28 cellular contexts compared by ENCODE assay signal in the genomic region with DNA sequence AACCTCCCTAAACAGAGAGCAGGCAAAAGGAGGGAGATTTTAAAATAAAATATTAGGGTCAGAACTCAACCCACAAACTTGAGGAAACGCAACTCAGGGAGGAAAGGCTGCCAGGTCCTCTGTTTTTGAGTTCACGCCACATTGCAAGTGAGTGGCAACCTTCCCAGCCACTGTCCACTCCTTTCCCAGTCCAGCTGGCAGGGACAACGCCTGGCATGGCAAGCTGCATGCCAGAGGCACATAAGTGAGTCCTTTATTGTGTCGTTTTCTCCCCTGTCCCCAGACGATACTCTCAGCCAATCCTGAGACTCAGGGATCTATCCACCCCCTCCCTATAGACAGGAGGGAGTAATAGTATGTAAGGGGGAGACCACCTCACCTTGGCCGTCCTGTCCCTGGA. TPM values are rescaled to one million over a fixed set of nuclear protein-coding genes. Genes with fewer than 3 reads are reported as not detected.
DNase-seq lines count a peak whose midpoint lies in the region; ATAC-seq and TF ChIP-seq lines count a peak whose summit lies in the region.
"Had no signal": no experiment of that assay in that cellular context is flagged by ENCODE, and none has a peak within 500 bp of the region (broad histone marks: within the 10 kb centered on the region; RNA-seq: fewer than 3 reads in every experiment).

No MANE protein-coding gene starts in this region.

- peaks cover 0 to 10% (median 0%) of the 10 kb centered on the region in 12 donors for H3K9me3 ChIP-seq in heart left ventricle
- H3K9me3 ChIP-seq: mucosa of descending colon had no signal

- WGBS in heart left ventricle, 4 donors = 52 to 61% (median 54%) methylated on average over 6 of the region's 6 CpGs

- H3K36me3 Mint-ChIP-seq in activated CD8-positive, alpha-beta T cell treated with anti-CD3 and anti-CD28 coated beads, Interleukin-2, amount 10 ng/mL, durations not matched to agents 7 days and 5 days (ENCODE audit: low read depth) = peaks cover 81% of the 10 kb centered on the region
- peaks cover 50% of the 10 kb centered on the region for H3K36me3 Mint-ChIP-seq in activated CD8-positive, alpha-beta T cell treated with anti-CD3 and anti-CD28 coated beads for 36 hours (ENCODE audit: low read depth)

- H3K27me3 Mint-ChIP-seq in activated CD8-positive, alpha-beta T cell treated with anti-CD3 and anti-CD28 coated beads, Interleukin-2, amount 10 ng/mL, durations not matched to agents 7 days and 5 days (ENCODE audit: low read depth) = no peaks in the 10 kb centered on the region
- H3K27me3 Mint-ChIP-seq in activated CD8-positive, alpha-beta T cell treated with anti-CD3 and anti-CD28 coated beads for 36 hours = no peaks in the 10 kb centered on the region
- H3K27me3 Mint-ChIP-seq: activated CD4-positive, alpha-beta T cell treated with anti-CD3 and anti-CD28 coated beads for 36 hours; CD4-positive, alpha-beta memory T cell; dendritic cell treated with granulocyte-macrophage colony-stimulating factor and Interleukin-4, amounts not matched to agents 40 ng/mL and 50 ng/mL, for 4 days; progenitor cell of endocrine pancreas had no signal

- peaks cover 0 to 23% (median 7%) of the 10 kb centered on the region in 12 donors for H3K4me1 ChIP-seq in heart left ventricle

- peaks cover 9% of the 10 kb centered on the region for H3K9me3 Mint-ChIP-seq in activated CD8-positive, alpha-beta T cell treated with anti-CD3 and anti-CD28 coated beads, Interleukin-2, amount 10 ng/mL, durations not matched to agents 7 days and 5 days (ENCODE audit: insufficient read depth)
- peaks cover 3% of the 10 kb centered on the region for H3K9me3 Mint-ChIP-seq in activated CD8-positive, alpha-beta T cell treated with anti-CD3 and anti-CD28 coated beads for 36 hours
- H3K9me3 Mint-ChIP-seq: dendritic cell treated with granulocyte-macrophage colony-stimulating factor and Interleukin-4, amounts not matched to agents 40 ng/mL and 50 ng/mL, for 4 days had no signal

- ATAC-seq in activated CD8-positive, alpha-beta T cell treated with anti-CD3 and anti-CD28 coated beads, Interleukin-2, amount 10 ng/mL, durations not matched to agents 7 days and 5 days = no peak
- no peak for ATAC-seq in activated CD8-positive, alpha-beta T cell treated with anti-CD3 and anti-CD28 coated beads for 36 hours
- ATAC-seq in heart left ventricle = peak; percentile 84 to 95 (median 93)
- ATAC-seq: activated CD4-positive, alpha-beta T cell treated with anti-CD3 and anti-CD28 coated beads for 36 hours; left colon; mucosa of descending colon had no signal

- intact Hi-C loops in activated CD8-positive, alpha-beta T cell treated with anti-CD3 and anti-CD28 coated beads for 36 hours (cut with micrococcal nuclease) = no loop called here
- intact Hi-C loops in heart left ventricle (cut with DNase I) = no loop called here

- no peak for DNase-seq in activated CD8-positive, alpha-beta T cell treated with anti-CD3 and anti-CD28 coated beads, Interleukin-2, amount 10 ng/mL, durations not matched to agents 7 days and 5 days
- no peak for DNase-seq in activated CD8-positive, alpha-beta T cell treated with anti-CD3 and anti-CD28 coated beads for 36 hours
- DNase-seq in heart left ventricle = peak; percentile 59 to 83 (median 76)
- DNase-seq in medulla oblongata (ENCODE audit: extremely low spot score) = peak; percentile 73
- peak; percentile 28 for DNase-seq in superior temporal gyrus (ENCODE audit: extremely low spot score)
- DNase-seq in activated CD4-positive, alpha-beta T cell treated with anti-CD3 and anti-CD28 coated beads, Interleukin-2, amount 50 U/mL, for 1 hour = no peak
- no peak for DNase-seq in NCI-H1930 (lab: John Stamatoyannopoulos, UW)
- no peak for DNase-seq in stimulated activated CD4-positive, alpha-beta T cell treated with anti-CD3 and anti-CD28 coated beads, Interleukin-15, amount 100 ng/mL, for 24 hours
- DNase-seq: 8988T; activated CD4-positive, alpha-beta T cell treated with anti-CD3 and anti-CD28 coated beads for 36 hours; activated naive CD4-positive, alpha-beta T cell treated with anti-CD3 and anti-CD28 coated beads for 36 hours; activated T-cell treated with anti-CD3 and anti-CD28 coated beads, Interleukin-2, amount 50 U/mL, for 48 hours; amniotic stem cell; CD4-positive, alpha-beta memory T cell; EL; glutamatergic neuron; HFFc6; left colon; mucosa of descending colon; NCI-H146; NCI-H510A treated with DMSO at 0.1 percent for 48 hours; nephron progenitor cell; stimulated activated CD4-positive, alpha-beta T cell treated with anti-CD3 and anti-CD28 coated beads, Interleukin-2, amount 100 ng/mL, for 24 hours had no signal

- H3K4me1 Mint-ChIP-seq in activated CD8-positive, alpha-beta T cell treated with anti-CD3 and anti-CD28 coated beads, Interleukin-2, amount 10 ng/mL, durations not matched to agents 7 days and 5 days (ENCODE audit: low read depth) = peaks cover 9% of the 10 kb centered on the region
- peaks cover 5% of the 10 kb centered on the region for H3K4me1 Mint-ChIP-seq in activated CD8-positive, alpha-beta T cell treated with anti-CD3 and anti-CD28 coated beads for 36 hours (ENCODE audit: low read depth)

- peaks cover 0 to 98% (median 84%) of the 10 kb centered on the region in 9 donors for H3K36me3 ChIP-seq in heart left ventricle

- no peak overlapping the region for H3K4me3 Mint-ChIP-seq in activated CD8-positive, alpha-beta T cell treated with anti-CD3 and anti-CD28 coated beads, Interleukin-2, amount 10 ng/mL, durations not matched to agents 7 days and 5 days
- H3K4me3 Mint-ChIP-seq in activated CD8-positive, alpha-beta T cell treated with anti-CD3 and anti-CD28 coated beads for 36 hours = no peak overlapping the region
- H3K4me3 Mint-ChIP-seq: activated CD4-positive, alpha-beta T cell treated with anti-CD3 and anti-CD28 coated beads for 36 hours; activated naive CD4-positive, alpha-beta T cell treated with anti-CD3 and anti-CD28 coated beads for 36 hours; CD4-positive, alpha-beta memory T cell; dendritic cell treated with granulocyte-macrophage colony-stimulating factor and Interleukin-4, amounts not matched to agents 40 ng/mL and 50 ng/mL, for 4 days; HFFc6; nephron progenitor cell had no signal

- POLR2A ChIA-PET in activated CD8-positive, alpha-beta T cell treated with anti-CD3 and anti-CD28 coated beads, Interleukin-2, amount 10 ng/mL, durations not matched to agents 7 days and 5 days (lab: Charles Lee) = no interaction called here
- POLR2A ChIA-PET in activated CD8-positive, alpha-beta T cell treated with anti-CD3 and anti-CD28 coated beads for 36 hours (lab: Charles Lee) = no interaction called here

- TF ChIP-seq POLR2A in heart left ventricle (IDR thresholded peaks at IDR 0.05) = no peak

- CTCF ChIA-PET in activated CD8-positive, alpha-beta T cell treated with anti-CD3 and anti-CD28 coated beads, Interleukin-2, amount 10 ng/mL, durations not matched to agents 7 days and 5 days (lab: Charles Lee) = no interaction called here
- CTCF ChIA-PET in activated CD8-positive, alpha-beta T cell treated with anti-CD3 and anti-CD28 coated beads for 36 hours (lab: Charles Lee) = no interaction called here

- H3K27ac Mint-ChIP-seq in activated CD8-positive, alpha-beta T cell treated with anti-CD3 and anti-CD28 coated beads, Interleukin-2, amount 10 ng/mL, durations not matched to agents 7 days and 5 days = peak overlapping the region; percentile 26
- no peak overlapping the region for H3K27ac Mint-ChIP-seq in activated CD8-positive, alpha-beta T cell treated with anti-CD3 and anti-CD28 coated beads for 36 hours
- H3K27ac Mint-ChIP-seq: activated CD4-positive, alpha-beta T cell treated with anti-CD3 and anti-CD28 coated beads for 36 hours; activated naive CD4-positive, alpha-beta T cell treated with anti-CD3 and anti-CD28 coated beads for 36 hours; dendritic cell treated with granulocyte-macrophage colony-stimulating factor and Interleukin-4, amounts not matched to agents 40 ng/mL and 50 ng/mL, for 4 days; HFFc6; nephron progenitor cell; progenitor cell of endocrine pancreas had no signal

- no peaks in the 10 kb centered on the region for H3K27me3 ChIP-seq in heart left ventricle
- H3K27me3 ChIP-seq: cardiac muscle cell had no signal

- no peak for TF ChIP-seq CTCF in activated CD8-positive, alpha-beta T cell treated with anti-CD3 and anti-CD28 coated beads for 36 hours (IDR thresholded peaks at IDR 0.05)
- no peak for TF ChIP-seq CTCF in heart left ventricle (IDR thresholded peaks at IDR 0.05)

- no peak overlapping the region for H3K27ac ChIP-seq in heart left ventricle
- H3K27ac ChIP-seq: SK-N-MC, skin epidermis had no signal

- no peak overlapping the region for H3K4me3 ChIP-seq in heart left ventricle
- H3K4me3 ChIP-seq: cardiac muscle cell, mucosa of descending colon, SK-N-MC, skin epidermis had no signal

RNA-seq across cellular contexts. Expression of gene FBXW4, which starts 22.4 kb away (rescaled TPM):
- 10 to 100 TPM; 36.7 to 39.3 TPM for total RNA-seq in activated CD8-positive, alpha-beta T cell treated with anti-CD3 and anti-CD28 coated beads, Interleukin-2, amount 10 ng/mL, durations not matched to agents 7 days and 5 days
- total RNA-seq in activated CD8-positive, alpha-beta T cell treated with anti-CD3 and anti-CD28 coated beads for 36 hours = 10 to 100 TPM; 37.6 to 38.2 TPM
- total RNA-seq in heart left ventricle = 100 to 1,000 TPM in 1 of 9 donors, 10 to 100 TPM in 8; 69.7 to 116 (median 80.9) TPM
- 10 to 100 TPM; 35.8 to 82.9 TPM for polyA plus RNA-seq in heart left ventricle

Comparison
In these comparisons a context has a peak if more than half of its experiments do, and no peak if none do; other contexts are left out.
1. ATAC-seq: peak in heart left ventricle (4 of 4); none in activated CD8-positive, alpha-beta T cell treated with anti-CD3 and anti-CD28 coated beads, Interleukin-2, amount 10 ng/mL, durations not matched to agents 7 days and 5 days (single experiment) and activated CD8-positive, alpha-beta T cell treated with anti-CD3 and anti-CD28 coated beads for 36 hours (single experiment).
2. DNase-seq: peak in heart left ventricle (5 of 5), medulla oblongata (single experiment) and superior temporal gyrus (single experiment); none in activated CD8-positive, alpha-beta T cell treated with anti-CD3 and anti-CD28 coated beads, Interleukin-2, amount 10 ng/mL, durations not matched to agents 7 days and 5 days (single experiment), activated CD8-positive, alpha-beta T cell treated with anti-CD3 and anti-CD28 coated beads for 36 hours (single experiment), activated CD4-positive, alpha-beta T cell treated with anti-CD3 and anti-CD28 coated beads, Interleukin-2, amount 50 U/mL, for 1 hour (single experiment), NCI-H1930 (0 of 2) and stimulated activated CD4-positive, alpha-beta T cell treated with anti-CD3 and anti-CD28 coated beads, Interleukin-15, amount 100 ng/mL, for 24 hours (single experiment).